16 cellular contexts compared by ENCODE assay signal in the genomic region with DNA sequence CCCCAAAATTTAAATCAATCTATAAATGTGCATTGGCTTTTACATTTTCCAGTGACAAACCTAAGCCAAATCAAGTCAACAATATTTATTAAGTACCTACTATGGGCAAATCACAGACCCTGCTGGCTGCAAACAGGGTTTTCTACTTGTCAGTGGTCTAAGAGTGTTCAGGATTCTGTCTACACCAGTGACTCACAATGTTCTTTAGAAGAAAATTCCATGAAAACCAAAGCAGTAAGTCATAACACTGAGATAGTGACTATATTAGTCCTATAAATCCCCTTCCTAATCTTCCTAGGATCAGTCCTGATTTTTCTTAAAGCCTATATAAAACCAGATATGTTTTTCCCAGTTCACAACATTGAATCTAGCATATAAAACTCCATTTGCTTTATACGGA.
A peak's percentile ranks its signal among the peaks of the same experiment; 100 is the strongest.
DNase-seq lines count a peak whose midpoint lies in the region; ATAC-seq and TF ChIP-seq lines count a peak whose summit lies in the region.
"Had no signal": no experiment of that assay in that cellular context is flagged by ENCODE, and none has a peak within 500 bp of the region (broad histone marks: within the 10 kb centered on the region; RNA-seq: fewer than 3 reads in every experiment).

No MANE protein-coding gene starts in this region.

- peak overlapping the region; percentile 97 for H3K27ac ChIP-seq in 22Rv1
- H3K27ac ChIP-seq: ovary, skin epidermis had no signal

- ATAC-seq in activated T-cell treated with anti-CD3 and anti-CD28 coated beads, Interleukin-2, amount 50 U/mL, for 72 hours (replicated peaks in 1 of 2), result no peak
- no peak for ATAC-seq in GM18861 (IDR thresholded peaks at IDR 0.05; ENCODE audit: unreplicated experiment)
- ATAC-seq: activated CD4-positive, CD25-positive, alpha-beta regulatory T cell treated with anti-CD3 and anti-CD28 coated beads, Interleukin-2, amount 50 U/mL, for 24 hours had no signal

- no peak for TF ChIP-seq CTCF in 22Rv1 (IDR thresholded peaks at IDR 0.05)
- no peak for TF ChIP-seq CTCF in fibroblast of villous mesenchyme (IDR thresholded peaks at IDR 0.05; ENCODE audit: insufficient read depth, low read depth, low read length)

- no peaks in the 10 kb centered on the region for H3K27me3 Mint-ChIP-seq in activated T-cell treated with anti-CD3 and anti-CD28 coated beads, Interleukin-2, amount 50 U/mL, for 72 hours (ENCODE audit: low read depth)
- H3K27me3 Mint-ChIP-seq in immature natural killer cell (ENCODE audit: low read depth in 3 of 3), result peaks cover 0 to 3% (median 2%) of the 10 kb centered on the region in 3 donors
- H3K27me3 Mint-ChIP-seq: activated naive CD4-positive, alpha-beta T cell treated with anti-CD3 and anti-CD28 coated beads, Interleukin-2, amount 10 ng/mL, durations not matched to agents 7 days and 5 days had no signal

- H3K9me3 Mint-ChIP-seq in activated T-cell treated with anti-CD3 and anti-CD28 coated beads, Interleukin-2, amount 50 U/mL, for 72 hours, result no peaks in the 10 kb centered on the region
- H3K9me3 Mint-ChIP-seq in immature natural killer cell, result no peaks in the 10 kb centered on the region
- H3K9me3 Mint-ChIP-seq: activated naive CD4-positive, alpha-beta T cell treated with anti-CD3 and anti-CD28 coated beads, Interleukin-2, amount 10 ng/mL, durations not matched to agents 7 days and 5 days; endodermal cell had no signal

- H3K4me1 Mint-ChIP-seq in activated T-cell treated with anti-CD3 and anti-CD28 coated beads, Interleukin-2, amount 50 U/mL, for 72 hours (ENCODE audit: low read depth), result peaks cover 36% of the 10 kb centered on the region
- peaks cover 65 to 90% of the 10 kb centered on the region in 2 donors for H3K4me1 Mint-ChIP-seq in immature natural killer cell

- no peak overlapping the region for H3K4me3 ChIP-seq in fibroblast of villous mesenchyme (ENCODE audit: low read depth, low read length)
- H3K4me3 ChIP-seq: ovary, skin epidermis had no signal

- no peak overlapping the region for H3K27ac Mint-ChIP-seq in activated T-cell treated with anti-CD3 and anti-CD28 coated beads, Interleukin-2, amount 50 U/mL, for 72 hours
- H3K27ac Mint-ChIP-seq in immature natural killer cell, result no peak overlapping the region
- H3K27ac Mint-ChIP-seq: activated naive CD4-positive, alpha-beta T cell treated with anti-CD3 and anti-CD28 coated beads, Interleukin-2, amount 10 ng/mL, durations not matched to agents 7 days and 5 days; endodermal cell had no signal

- H3K4me3 Mint-ChIP-seq in activated T-cell treated with anti-CD3 and anti-CD28 coated beads, Interleukin-2, amount 50 U/mL, for 72 hours, result no peak overlapping the region
- H3K4me3 Mint-ChIP-seq in immature natural killer cell, result no peak overlapping the region
- H3K4me3 Mint-ChIP-seq: activated naive CD4-positive, alpha-beta T cell treated with anti-CD3 and anti-CD28 coated beads, Interleukin-2, amount 10 ng/mL, durations not matched to agents 7 days and 5 days; endodermal cell had no signal

- DNase-seq in HCEC 1CT (peak; percentile 70), amniotic stem cell (lab: John Stamatoyannopoulos, UW) (peak; percentile 3), fibroblast of villous mesenchyme (ENCODE audit: low read depth) (peak; percentile 86), immature natural killer cell (no peak), NCI-H2171 (lab: John Stamatoyannopoulos, UW) (no peak)
- DNase-seq in activated T-cell treated with anti-CD3 and anti-CD28 coated beads, Interleukin-2, amount 50 U/mL, for 72 hours, result no peak
- DNase-seq: activated CD8-positive, alpha-beta memory T cell treated with anti-CD3 and anti-CD28 coated beads, Interleukin-2, amount 50 U/mL, for 4 hours; activated naive CD4-positive, alpha-beta T cell treated with anti-CD3 and anti-CD28 coated beads, Interleukin-2, amount 10 ng/mL, durations not matched to agents 7 days and 5 days; COR-L47; endodermal cell; ovary; T-helper 2 cell had no signal

- H3K36me3 Mint-ChIP-seq in activated T-cell treated with anti-CD3 and anti-CD28 coated beads, Interleukin-2, amount 50 U/mL, for 72 hours (ENCODE audit: insufficient read depth in 2 of 2), result peaks cover 0 to 2% of the 10 kb centered on the region in 2 donors
- H3K36me3 Mint-ChIP-seq in immature natural killer cell, result no peaks in the 10 kb centered on the region

Comparison
In these comparisons a context has a peak if more than half of its experiments do, and no peak if none do; other contexts are left out.
1. DNase-seq: peak in HCEC 1CT (single experiment), amniotic stem cell (single experiment) and fibroblast of villous mesenchyme (single experiment); none in activated T-cell treated with anti-CD3 and anti-CD28 coated beads, Interleukin-2, amount 50 U/mL, for 72 hours (0 of 2), immature natural killer cell (0 of 3) and NCI-H2171 (single experiment).